ENCODE assay signal across 1 cellular context in the genomic region with DNA sequence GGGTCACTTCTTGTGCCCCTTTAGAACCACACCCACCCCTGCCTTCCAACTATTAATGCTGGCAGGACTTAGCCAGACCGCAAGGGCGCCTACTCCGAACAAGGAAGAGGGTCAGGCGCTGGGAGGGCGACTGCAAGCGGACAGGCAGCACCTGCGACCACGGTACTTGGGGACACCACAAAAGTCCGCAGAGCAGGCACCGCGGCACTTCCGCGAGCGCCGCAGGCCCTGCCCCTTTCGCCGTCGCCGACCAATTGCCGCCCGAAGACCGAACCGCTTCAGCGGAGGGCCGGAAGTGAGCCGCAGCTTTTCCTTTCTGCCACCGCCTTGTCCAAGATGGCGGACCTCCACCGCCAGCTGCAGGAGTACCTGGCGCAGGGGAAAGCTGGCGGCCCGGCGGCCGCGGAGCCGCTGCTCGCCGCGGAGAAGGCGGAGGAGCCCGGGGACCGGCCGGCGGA.
TF ChIP-seq lines count a peak whose summit lies in the region.

A gene with protein sequence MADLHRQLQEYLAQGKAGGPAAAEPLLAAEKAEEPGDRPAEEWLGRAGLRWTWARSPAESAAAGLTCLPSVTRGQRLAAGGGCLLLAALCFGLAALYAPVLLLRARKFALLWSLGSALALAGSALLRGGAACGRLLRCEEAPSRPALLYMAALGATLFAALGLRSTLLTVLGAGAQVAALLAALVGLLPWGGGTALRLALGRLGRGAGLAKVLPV (plus strand): TSS at position 305 of the 458 bp plus-strand sequence. CDS start 32 bp downstream, at position 337.

TF ChIP-seq in K562, 482 proteins besides CTCF, POLR2A, EP300 and RAD21 (continued from another document and continues in another):
- TF ChIP-seq CREB1 (IDR thresholded peaks at IDR 0.05) (peak; percentile 60; the same call in 1 of the 2 replicates), CREB1 (CRISPR knock-in tag; IDR thresholded peaks at IDR 0.05) (peak; percentile 9; the same call in 1 of the 2 replicates), TAF1 (IDR thresholded peaks at IDR 0.05; ENCODE audit: control insufficient read depth, extremely low read depth, insufficient read depth, low read length, severe bottlenecking) (peak; percentile 98), ZNF263 (CRISPR knock-in tag; IDR thresholded peaks at IDR 0.05; ENCODE audit: borderline replicate concordance) (no peak), ZC3H8 (IDR thresholded peaks at IDR 0.05) (no peak), TEAD4 (IDR thresholded peaks at IDR 0.05; ENCODE audit: low read length) (no peak), TEAD4 (CRISPR knock-in tag; IDR thresholded peaks at IDR 0.05; ENCODE audit: borderline replicate concordance) (no peak), CBFB (CRISPR knock-in tag; IDR thresholded peaks at IDR 0.05) (peak; percentile 74; the same call in 1 of the 2 replicates), ZFP36 (IDR thresholded peaks at IDR 0.05; ENCODE audit: low read depth, low read length, partially characterized antibody) (peak; percentile 44), HDAC1 (IDR thresholded peaks at IDR 0.05) (peak in 1 of 2 experiments; percentile 25; a peak in 2 of 4 replicates), FIP1L1 (IDR thresholded peaks at IDR 0.05; ENCODE audit: low read depth, low read length, poor library complexity, severe bottlenecking) (peak; percentile 41), GATAD2A (IDR thresholded peaks at IDR 0.05) (no peak), HNRNPL (IDR thresholded peaks at IDR 0.05; ENCODE audit: low read depth, low read length) (peak; percentile 73; the same call in 1 of the 2 replicates), NFYB (IDR thresholded peaks at IDR 0.05; ENCODE audit: extremely low read depth, insufficient read length) (peak; percentile 54), NRF1 (conservative IDR thresholded peaks at IDR 0.05 in 1 of 2, IDR thresholded peaks at IDR 0.05 in 1 of 2) (peak in 1 of 2 experiments; percentile 38; a peak in 1 of 4 replicates), KHSRP (IDR thresholded peaks at IDR 0.05) (no peak), SMC3 (conservative IDR thresholded peaks at IDR 0.05; ENCODE audit: insufficient read depth, low read depth, low read length) (no peak), NONO (IDR thresholded peaks at IDR 0.05; ENCODE audit: low read depth in 2 of 2, low read length in 1 of 2) (peak in 1 of 2 experiments; percentile 78; a peak in 2 of 4 replicates), MAZ (CRISPR knock-in tag; conservative IDR thresholded peaks at IDR 0.05 in 1 of 2, IDR thresholded peaks at IDR 0.05 in 1 of 2) (peak; percentile 48 to 51; a peak in 3 of 4 replicates), BHLHE40 (IDR thresholded peaks at IDR 0.05; ENCODE audit: low read length) (peak; percentile 40), POLR2B (IDR thresholded peaks at IDR 0.05; ENCODE audit: low read depth, partially characterized antibody) (peak; percentile 90), WHSC1 (IDR thresholded peaks at IDR 0.05; ENCODE audit: low read length) (no peak), RHOXF2B (CRISPR knock-in tag; conservative IDR thresholded peaks at IDR 0.05) (peak; percentile 88; the same call in 1 of the 2 replicates), ZNF146 (CRISPR knock-in tag; IDR thresholded peaks at IDR 0.05; ENCODE audit: unreplicated experiment) (no peak), KLF13 (tag; IDR thresholded peaks at IDR 0.05; ENCODE audit: borderline replicate concordance, low read depth) (0 out of 2 replicates have a peak, but pooled peaks have one; percentile 11), FOXJ3 (CRISPR knock-in tag; IDR thresholded peaks at IDR 0.05) (no peak), YY1 (IDR thresholded peaks at IDR 0.05; ENCODE audit: borderline replicate concordance in 1 of 3, control insufficient read depth in 1 of 3, extremely low read depth in 1 of 3, insufficient read depth in 3 of 3, insufficient read length in 1 of 3, insufficient replicate concordance in 2 of 3, low read depth in 1 of 3, low read length in 2 of 3) (peak; percentile 88 to 99 (median 97)), ZFX (CRISPR knock-in tag; IDR thresholded peaks at IDR 0.05) (peak; percentile 90), ATF1 (CRISPR knock-in tag; IDR thresholded peaks at IDR 0.05) (0 out of 2 replicates have a peak, but pooled peaks have one; percentile 16), ATF1 (tag; IDR thresholded peaks at IDR 0.05) (no peak), TCF7L2 (IDR thresholded peaks at IDR 0.05; ENCODE audit: low read depth, low read length) (no peak), SRSF1 (IDR thresholded peaks at IDR 0.05; ENCODE audit: low read depth, low read length) (no peak), RCOR1 (IDR thresholded peaks at IDR 0.05; ENCODE audit: borderline replicate concordance in 1 of 2, low read depth in 2 of 2, low read length in 2 of 2) (no peak), ZNF165 (CRISPR knock-in tag; IDR thresholded peaks at IDR 0.05; ENCODE audit: borderline replicate concordance) (no peak), EGR1 (conservative IDR thresholded peaks at IDR 0.05) (no peak), TSC22D4 (tag; IDR thresholded peaks at IDR 0.05) (no peak), PML (IDR thresholded peaks at IDR 0.05; ENCODE audit: low read length) (peak; percentile 56), HNRNPLL (IDR thresholded peaks at IDR 0.05; ENCODE audit: low read depth, low read length, poor library complexity, severe bottlenecking) (peak; percentile 88), ZNF12 (CRISPR knock-in tag; IDR thresholded peaks at IDR 0.05) (no peak; the same call in 1 of the 2 replicates), JUND (IDR thresholded peaks at IDR 0.05; ENCODE audit: borderline replicate concordance, low read depth, low read length) (0 out of 2 replicates have a peak, but pooled peaks have one; percentile 21), JUND (tag; IDR thresholded peaks at IDR 0.05; ENCODE audit: borderline replicate concordance, low read depth, low read length) (no peak; the same call in 2 of the 3 replicates), KDM2B (CRISPR knock-in tag; IDR thresholded peaks at IDR 0.05) (peak; percentile 55; the same call in 1 of the 2 replicates), RFX7 (CRISPR knock-in tag; IDR thresholded peaks at IDR 0.05) (no peak), CTBP1 (IDR thresholded peaks at IDR 0.05; ENCODE audit: borderline replicate concordance) (peak; percentile 40; the same call in 1 of the 2 replicates), CAMTA2 (CRISPR knock-in tag; conservative IDR thresholded peaks at IDR 0.05) (peak; percentile 74; the same call in 1 of the 2 replicates), MTA2 (IDR thresholded peaks at IDR 0.05; ENCODE audit: low read depth) (no peak), YBX1 (IDR thresholded peaks at IDR 0.05) (no peak)
- TF ChIP-seq, protein P1, sequence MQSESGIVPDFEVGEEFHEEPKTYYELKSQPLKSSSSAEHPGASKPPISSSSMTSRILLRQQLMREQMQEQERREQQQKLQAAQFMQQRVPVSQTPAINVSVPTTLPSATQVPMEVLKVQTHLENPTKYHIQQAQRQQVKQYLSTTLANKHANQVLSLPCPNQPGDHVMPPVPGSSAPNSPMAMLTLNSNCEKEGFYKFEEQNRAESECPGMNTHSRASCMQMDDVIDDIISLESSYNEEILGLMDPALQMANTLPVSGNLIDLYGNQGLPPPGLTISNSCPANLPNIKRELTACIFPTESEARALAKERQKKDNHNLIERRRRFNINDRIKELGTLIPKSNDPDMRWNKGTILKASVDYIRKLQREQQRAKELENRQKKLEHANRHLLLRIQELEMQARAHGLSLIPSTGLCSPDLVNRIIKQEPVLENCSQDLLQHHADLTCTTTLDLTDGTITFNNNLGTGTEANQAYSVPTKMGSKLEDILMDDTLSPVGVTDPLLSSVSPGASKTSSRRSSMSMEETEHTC (IDR thresholded peaks at IDR 0.05) = no peak
- TF ChIP-seq, protein P2, sequence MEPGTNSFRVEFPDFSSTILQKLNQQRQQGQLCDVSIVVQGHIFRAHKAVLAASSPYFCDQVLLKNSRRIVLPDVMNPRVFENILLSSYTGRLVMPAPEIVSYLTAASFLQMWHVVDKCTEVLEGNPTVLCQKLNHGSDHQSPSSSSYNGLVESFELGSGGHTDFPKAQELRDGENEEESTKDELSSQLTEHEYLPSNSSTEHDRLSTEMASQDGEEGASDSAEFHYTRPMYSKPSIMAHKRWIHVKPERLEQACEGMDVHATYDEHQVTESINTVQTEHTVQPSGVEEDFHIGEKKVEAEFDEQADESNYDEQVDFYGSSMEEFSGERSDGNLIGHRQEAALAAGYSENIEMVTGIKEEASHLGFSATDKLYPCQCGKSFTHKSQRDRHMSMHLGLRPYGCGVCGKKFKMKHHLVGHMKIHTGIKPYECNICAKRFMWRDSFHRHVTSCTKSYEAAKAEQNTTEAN (CRISPR knock-in tag; IDR thresholded peaks at IDR 0.05) = 0 out of 2 replicates have a peak, but pooled peaks have one; percentile 20
- TF ChIP-seq, protein P3, sequence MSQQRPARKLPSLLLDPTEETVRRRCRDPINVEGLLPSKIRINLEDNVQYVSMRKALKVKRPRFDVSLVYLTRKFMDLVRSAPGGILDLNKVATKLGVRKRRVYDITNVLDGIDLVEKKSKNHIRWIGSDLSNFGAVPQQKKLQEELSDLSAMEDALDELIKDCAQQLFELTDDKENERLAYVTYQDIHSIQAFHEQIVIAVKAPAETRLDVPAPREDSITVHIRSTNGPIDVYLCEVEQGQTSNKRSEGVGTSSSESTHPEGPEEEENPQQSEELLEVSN (IDR thresholded peaks at IDR 0.05; ENCODE audit: borderline replicate concordance in 1 of 2, extremely low read depth in 1 of 2, insufficient read depth in 1 of 2, insufficient read length in 1 of 2, low read depth in 1 of 2, low read length in 1 of 2, poor library complexity in 1 of 2, severe bottlenecking in 1 of 2) = peak in 1 of 2 experiments; percentile 75
- TF ChIP-seq, protein P4, sequence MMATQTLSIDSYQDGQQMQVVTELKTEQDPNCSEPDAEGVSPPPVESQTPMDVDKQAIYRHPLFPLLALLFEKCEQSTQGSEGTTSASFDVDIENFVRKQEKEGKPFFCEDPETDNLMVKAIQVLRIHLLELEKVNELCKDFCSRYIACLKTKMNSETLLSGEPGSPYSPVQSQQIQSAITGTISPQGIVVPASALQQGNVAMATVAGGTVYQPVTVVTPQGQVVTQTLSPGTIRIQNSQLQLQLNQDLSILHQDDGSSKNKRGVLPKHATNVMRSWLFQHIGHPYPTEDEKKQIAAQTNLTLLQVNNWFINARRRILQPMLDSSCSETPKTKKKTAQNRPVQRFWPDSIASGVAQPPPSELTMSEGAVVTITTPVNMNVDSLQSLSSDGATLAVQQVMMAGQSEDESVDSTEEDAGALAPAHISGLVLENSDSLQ (IDR thresholded peaks at IDR 0.05) = no peak
- TF ChIP-seq, protein P5, sequence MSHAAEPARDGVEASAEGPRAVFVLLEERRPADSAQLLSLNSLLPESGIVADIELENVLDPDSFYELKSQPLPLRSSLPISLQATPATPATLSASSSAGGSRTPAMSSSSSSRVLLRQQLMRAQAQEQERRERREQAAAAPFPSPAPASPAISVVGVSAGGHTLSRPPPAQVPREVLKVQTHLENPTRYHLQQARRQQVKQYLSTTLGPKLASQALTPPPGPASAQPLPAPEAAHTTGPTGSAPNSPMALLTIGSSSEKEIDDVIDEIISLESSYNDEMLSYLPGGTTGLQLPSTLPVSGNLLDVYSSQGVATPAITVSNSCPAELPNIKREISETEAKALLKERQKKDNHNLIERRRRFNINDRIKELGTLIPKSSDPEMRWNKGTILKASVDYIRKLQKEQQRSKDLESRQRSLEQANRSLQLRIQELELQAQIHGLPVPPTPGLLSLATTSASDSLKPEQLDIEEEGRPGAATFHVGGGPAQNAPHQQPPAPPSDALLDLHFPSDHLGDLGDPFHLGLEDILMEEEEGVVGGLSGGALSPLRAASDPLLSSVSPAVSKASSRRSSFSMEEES (CRISPR knock-in tag; IDR thresholded peaks at IDR 0.05) = no peak
- TF ChIP-seq, protein P6, sequence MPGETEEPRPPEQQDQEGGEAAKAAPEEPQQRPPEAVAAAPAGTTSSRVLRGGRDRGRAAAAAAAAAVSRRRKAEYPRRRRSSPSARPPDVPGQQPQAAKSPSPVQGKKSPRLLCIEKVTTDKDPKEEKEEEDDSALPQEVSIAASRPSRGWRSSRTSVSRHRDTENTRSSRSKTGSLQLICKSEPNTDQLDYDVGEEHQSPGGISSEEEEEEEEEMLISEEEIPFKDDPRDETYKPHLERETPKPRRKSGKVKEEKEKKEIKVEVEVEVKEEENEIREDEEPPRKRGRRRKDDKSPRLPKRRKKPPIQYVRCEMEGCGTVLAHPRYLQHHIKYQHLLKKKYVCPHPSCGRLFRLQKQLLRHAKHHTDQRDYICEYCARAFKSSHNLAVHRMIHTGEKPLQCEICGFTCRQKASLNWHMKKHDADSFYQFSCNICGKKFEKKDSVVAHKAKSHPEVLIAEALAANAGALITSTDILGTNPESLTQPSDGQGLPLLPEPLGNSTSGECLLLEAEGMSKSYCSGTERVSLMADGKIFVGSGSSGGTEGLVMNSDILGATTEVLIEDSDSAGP (CRISPR knock-in tag; IDR thresholded peaks at IDR 0.05) = no peak
- TF ChIP-seq, protein P7, sequence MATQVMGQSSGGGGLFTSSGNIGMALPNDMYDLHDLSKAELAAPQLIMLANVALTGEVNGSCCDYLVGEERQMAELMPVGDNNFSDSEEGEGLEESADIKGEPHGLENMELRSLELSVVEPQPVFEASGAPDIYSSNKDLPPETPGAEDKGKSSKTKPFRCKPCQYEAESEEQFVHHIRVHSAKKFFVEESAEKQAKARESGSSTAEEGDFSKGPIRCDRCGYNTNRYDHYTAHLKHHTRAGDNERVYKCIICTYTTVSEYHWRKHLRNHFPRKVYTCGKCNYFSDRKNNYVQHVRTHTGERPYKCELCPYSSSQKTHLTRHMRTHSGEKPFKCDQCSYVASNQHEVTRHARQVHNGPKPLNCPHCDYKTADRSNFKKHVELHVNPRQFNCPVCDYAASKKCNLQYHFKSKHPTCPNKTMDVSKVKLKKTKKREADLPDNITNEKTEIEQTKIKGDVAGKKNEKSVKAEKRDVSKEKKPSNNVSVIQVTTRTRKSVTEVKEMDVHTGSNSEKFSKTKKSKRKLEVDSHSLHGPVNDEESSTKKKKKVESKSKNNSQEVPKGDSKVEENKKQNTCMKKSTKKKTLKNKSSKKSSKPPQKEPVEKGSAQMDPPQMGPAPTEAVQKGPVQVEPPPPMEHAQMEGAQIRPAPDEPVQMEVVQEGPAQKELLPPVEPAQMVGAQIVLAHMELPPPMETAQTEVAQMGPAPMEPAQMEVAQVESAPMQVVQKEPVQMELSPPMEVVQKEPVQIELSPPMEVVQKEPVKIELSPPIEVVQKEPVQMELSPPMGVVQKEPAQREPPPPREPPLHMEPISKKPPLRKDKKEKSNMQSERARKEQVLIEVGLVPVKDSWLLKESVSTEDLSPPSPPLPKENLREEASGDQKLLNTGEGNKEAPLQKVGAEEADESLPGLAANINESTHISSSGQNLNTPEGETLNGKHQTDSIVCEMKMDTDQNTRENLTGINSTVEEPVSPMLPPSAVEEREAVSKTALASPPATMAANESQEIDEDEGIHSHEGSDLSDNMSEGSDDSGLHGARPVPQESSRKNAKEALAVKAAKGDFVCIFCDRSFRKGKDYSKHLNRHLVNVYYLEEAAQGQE (CRISPR knock-in tag; IDR thresholded peaks at IDR 0.05; ENCODE audit: low read depth) = 0 out of 2 replicates have a peak, but pooled peaks have one; percentile 19
